Comparison of ENCODE assay signal across 11 cellular contexts in the genomic region with DNA sequence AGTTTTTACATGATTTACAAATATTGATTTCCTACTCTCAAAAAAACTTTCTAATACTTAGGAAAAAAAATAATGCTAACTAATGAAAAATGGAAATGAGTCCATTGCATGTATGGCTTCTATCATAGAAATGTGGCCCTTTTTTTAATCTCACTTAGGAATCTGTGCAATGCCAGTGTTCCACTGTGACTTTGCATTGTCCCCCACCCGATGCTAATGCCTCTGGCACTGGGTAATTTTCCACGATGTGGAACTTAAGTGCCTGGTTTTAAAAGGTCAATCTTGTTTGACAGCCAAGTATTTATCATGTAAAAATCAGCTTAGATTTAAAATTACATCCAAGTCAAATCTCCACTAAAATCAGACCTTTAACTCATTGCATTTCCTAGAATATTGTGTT. TPM values are rescaled to one million over a fixed set of nuclear protein-coding genes. Genes with fewer than 3 reads are reported as not detected.
"Had no signal": no experiment of that assay in that cellular context is flagged by ENCODE, and none has a peak within 500 bp of the region (broad histone marks: within the 10 kb centered on the region; RNA-seq: fewer than 3 reads in every experiment).

No MANE protein-coding gene starts in this region.

- H3K4me3 ChIP-seq: GM23338 had no signal

- H3K4me2 ChIP-seq: GM23338, KMS-11 had no signal

- H3K27ac ChIP-seq: KMS-11 had no signal

- H2AFZ ChIP-seq: GM23338 had no signal

- DNase-seq: H9, HFFc6, KBM-7 had no signal

- FAIRE-seq: H1, H54, HepG2 had no signal

- H3K9ac ChIP-seq: KMS-11 had no signal

- ATAC-seq: GM23338, HCT116, HepG2 had no signal

RNA-seq across cellular contexts. Expression of gene SPATA4, which starts 53.1 kb away (rescaled TPM):
- total RNA-seq: GM23338, H1, H9, HepG2, HT1080 had no signal
- polyA plus RNA-seq: GM23338, H1, HepG2, IgD-negative memory B cell had no signal
